ENCODE assay signal across 8 cellular contexts in the genomic region with DNA sequence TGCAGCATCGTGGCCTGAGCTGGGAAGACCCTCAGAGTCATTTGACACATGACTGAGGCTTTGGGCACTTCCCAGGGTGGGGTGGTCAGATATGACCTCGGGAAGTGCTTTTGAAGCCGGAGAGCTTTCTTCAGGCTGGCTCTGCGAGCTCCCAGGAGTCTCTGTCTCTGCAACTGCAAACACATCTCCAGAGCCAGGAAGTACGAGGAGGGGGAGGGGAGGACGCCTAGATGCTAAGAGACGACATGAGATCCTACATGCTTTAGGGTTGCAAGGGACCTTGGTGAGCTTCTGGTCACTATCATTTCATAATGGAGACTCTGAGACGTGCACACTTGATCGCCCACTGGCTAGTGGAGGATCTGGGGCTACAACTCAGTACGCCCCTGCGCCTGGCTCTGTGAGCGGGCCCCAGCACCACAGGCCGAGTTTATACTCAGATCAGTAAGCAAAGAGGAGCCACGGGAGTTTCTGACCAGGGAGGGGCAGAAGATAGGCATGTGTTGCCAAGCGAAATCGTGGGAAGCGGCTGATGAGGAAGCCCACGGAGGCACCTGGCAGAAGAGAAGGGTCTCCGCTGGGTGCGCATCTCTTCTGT. TPM values are rescaled to one million over a fixed set of nuclear protein-coding genes. Genes with fewer than 3 reads are reported as not detected.
DNase-seq lines count a peak whose midpoint lies in the region; ATAC-seq, FAIRE-seq and TF ChIP-seq lines count a peak whose summit lies in the region.

No MANE protein-coding gene starts in this region.

- H3K27me3 ChIP-seq in ACC112 (ENCODE audit: insufficient read depth, low read length) = peaks cover 22% of the 10 kb centered on the region
- H3K27me3 ChIP-seq in H7 (ENCODE audit: control insufficient read depth, insufficient read depth, low read length) = peaks cover 20% of the 10 kb centered on the region

- no peak for FAIRE-seq in D721Med (lab: Jason Lieb, UNC)

- H3K4me3 ChIP-seq in ACC112 (ENCODE audit: low read depth, low read length) (peak overlapping the region; percentile 62), H7 (ENCODE audit: insufficient read depth, low read depth, low read length) (peak overlapping the region; percentile 43)

- peak overlapping the region; percentile 74 for H2AFZ ChIP-seq in ACC112 (ENCODE audit: low read length, unreplicated experiment)

- peaks cover 23% of the 10 kb centered on the region for H3K4me1 ChIP-seq in ACC112 (ENCODE audit: control insufficient read depth, insufficient read depth, low read length, unreplicated experiment)

- no peaks in the 10 kb centered on the region for H3K79me2 ChIP-seq in ACC112 (ENCODE audit: control insufficient read depth, insufficient read depth, low read length, unreplicated experiment)

- H3K27me3 Mint-ChIP-seq in activated T-helper 17 cell treated with anti-CD3 and anti-CD28 coated beads, Interleukin-2, amount 50 U/mL, for 72 hours = peaks cover 16% of the 10 kb centered on the region

- DNase-seq in H7 (peak; percentile 82), iris pigment epithelial cell (ENCODE audit: low read depth) (peak; percentile 70), D721Med (ENCODE audit: insufficient read length, low spot score) (no peak), GM13977 (ENCODE audit: low spot score) (no peak), NCI-H1105 (lab: John Stamatoyannopoulos, UW) (no peak)

- peaks cover 7% of the 10 kb centered on the region for H3K36me3 Mint-ChIP-seq in activated T-helper 17 cell treated with anti-CD3 and anti-CD28 coated beads, Interleukin-2, amount 50 U/mL, for 72 hours (ENCODE audit: low read depth)

- TF ChIP-seq CTCF in D721Med (IDR thresholded peaks at IDR 0.05; ENCODE audit: insufficient read depth, missing control alignments) (no peak), GM13977 (IDR thresholded peaks at IDR 0.05; ENCODE audit: extremely low read depth, insufficient read depth, missing control alignments) (no peak)

- no peak for ATAC-seq in activated T-helper 17 cell treated with anti-CD3 and anti-CD28 coated beads, Interleukin-2, amount 50 U/mL, for 72 hours (replicated peaks)
- ATAC-seq in GM19452 (IDR thresholded peaks at IDR 0.05; ENCODE audit: unreplicated experiment) = no peak

- no peak overlapping the region for H3K27ac Mint-ChIP-seq in activated T-helper 17 cell treated with anti-CD3 and anti-CD28 coated beads, Interleukin-2, amount 50 U/mL, for 72 hours

- H3K4me1 Mint-ChIP-seq in activated T-helper 17 cell treated with anti-CD3 and anti-CD28 coated beads, Interleukin-2, amount 50 U/mL, for 72 hours = peaks cover 4% of the 10 kb centered on the region

- in situ Hi-C loops in GM13977 (cut with MboI; ENCODE audit: low pct_unique_long_range_greater_than_20kb, low sequenced_read_pairs, unreplicated experiment) = loop anchor here (10.0 kb wide), 1 partner anchor 187 kb away; no protein-coding TSS in a partner anchor

- H3K27ac ChIP-seq in ACC112 (ENCODE audit: low read depth, low read length) = no peak overlapping the region

- H3K4me3 Mint-ChIP-seq in activated T-helper 17 cell treated with anti-CD3 and anti-CD28 coated beads, Interleukin-2, amount 50 U/mL, for 72 hours = peak overlapping the region; percentile 66

- H3K36me3 ChIP-seq in ACC112 (ENCODE audit: insufficient read depth, low read length) (no peaks in the 10 kb centered on the region), H7 (replicated peaks; ENCODE audit: control insufficient read depth, insufficient read depth, low read length) (no peaks in the 10 kb centered on the region)

- H3K9me3 Mint-ChIP-seq in activated T-helper 17 cell treated with anti-CD3 and anti-CD28 coated beads, Interleukin-2, amount 50 U/mL, for 72 hours = no peaks in the 10 kb centered on the region

RNA-seq across cellular contexts. Expression of a gene that starts 0.5 kb away (rescaled TPM):
- 3.7 and 4.2 TPM in 2 replicates for total RNA-seq in H7 (2014; rRNA removed; shearing (Covaris generic))
- under 1 TPM; 0.16 to 0.39 TPM for total RNA-seq in activated T-helper 17 cell treated with anti-CD3 and anti-CD28 coated beads, Interleukin-2, amount 50 U/mL, for 72 hours

Comparison
In these comparisons a context has a peak if more than half of its experiments do, and no peak if none do; other contexts are left out.
1. DNase-seq: peak in H7 (single experiment) and iris pigment epithelial cell (single experiment); none in D721Med (single experiment), GM13977 (single experiment) and NCI-H1105 (single experiment).